ENCODE assay signal across 8 cellular contexts in the genomic region with DNA sequence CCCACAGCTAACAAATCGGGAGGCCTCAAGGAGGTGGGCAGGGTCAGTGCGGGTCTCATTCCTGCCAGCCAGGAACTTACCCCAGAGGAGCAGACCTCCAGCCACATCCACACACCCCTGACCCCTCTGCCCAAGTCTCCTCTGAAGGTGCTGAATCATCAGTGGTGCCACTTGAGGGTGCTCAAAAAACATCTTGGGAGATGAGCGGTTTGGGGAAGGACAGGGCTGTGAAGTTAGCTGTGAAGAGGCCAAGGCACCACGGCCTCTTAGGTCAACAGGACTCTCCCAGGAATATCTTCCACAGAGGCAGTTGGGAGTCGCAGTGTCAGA. TPM values are rescaled to one million over a fixed set of nuclear protein-coding genes. Genes with fewer than 3 reads are reported as not detected.
A peak's percentile ranks its signal among the peaks of the same experiment; 100 is the strongest.
DNase-seq lines count a peak whose midpoint lies in the region; TF ChIP-seq lines count a peak whose summit lies in the region.
"Had no signal": no experiment of that assay in that cellular context is flagged by ENCODE, and none has a peak within 500 bp of the region (broad histone marks: within the 10 kb centered on the region; RNA-seq: fewer than 3 reads in every experiment).

No MANE protein-coding gene starts in this region.

- intact Hi-C loops in left ventricle myocardium inferior (cut with micrococcal nuclease): loop anchor here (5.0 to 10.0 kb wide), 3 partner anchors 100 to 293 kb away; partner anchors contain the start of gene HERC1

- peak overlapping the region; percentile 76 for H3K4me3 ChIP-seq in OCI-LY3 (ENCODE audit: low read length)
- peak overlapping the region; percentile 82 for H3K4me3 ChIP-seq in left ventricle myocardium inferior
- peak overlapping the region; percentile 77 to 90 (median 87) for H3K4me3 ChIP-seq in skeletal muscle tissue (ENCODE audit: low read length in 3 of 3)
- H3K4me3 ChIP-seq in SJCRH30: no peak overlapping the region

- H3K36me3 ChIP-seq in OCI-LY3 (replicated peaks; ENCODE audit: low read depth, low read length) (no peaks in the 10 kb centered on the region), left ventricle myocardium inferior (no peaks in the 10 kb centered on the region), skeletal muscle tissue (ENCODE audit: control insufficient read depth in 3 of 3, insufficient read depth in 3 of 3, low read length in 3 of 3) (peaks cover 0 to 4% (median 0%) of the 10 kb centered on the region in 3 donors), SJCRH30 (no peaks in the 10 kb centered on the region)

- in situ Hi-C loops in Caki2 (cut with HindIII; ENCODE audit: low pct_unique_long_range_greater_than_20kb, low sequenced_read_pairs): no loop called here

- H3K9me3 ChIP-seq in OCI-LY3 (ENCODE audit: insufficient read depth, low read length) (no peaks in the 10 kb centered on the region), left ventricle myocardium inferior (replicated peaks) (no peaks in the 10 kb centered on the region), skeletal muscle tissue (ENCODE audit: control insufficient read depth in 3 of 3, low read length in 3 of 3) (no peaks in the 10 kb centered on the region), SJCRH30 (replicated peaks) (no peaks in the 10 kb centered on the region)

- H3K4me1 ChIP-seq in OCI-LY3 (ENCODE audit: low read length) (peaks cover 53% of the 10 kb centered on the region), left ventricle myocardium inferior (peaks cover 62% of the 10 kb centered on the region), skeletal muscle tissue (ENCODE audit: control insufficient read depth in 3 of 3, insufficient read depth in 3 of 3, low read length in 3 of 3) (peaks cover 48 to 57% (median 54%) of the 10 kb centered on the region in 3 donors), SJCRH30 (peaks cover 5% of the 10 kb centered on the region; the same call in 1 of the 2 replicates)

- peak overlapping the region; percentile 96 for H3K4me2 ChIP-seq in OCI-LY3 (ENCODE audit: low read length)

- H2AFZ ChIP-seq in OCI-LY3 (ENCODE audit: low read depth, low read length): no peak overlapping the region

- no peaks in the 10 kb centered on the region for H3K27me3 ChIP-seq in OCI-LY3 (ENCODE audit: low read depth, low read length)
- H3K27me3 ChIP-seq in left ventricle myocardium inferior (ENCODE audit: low read depth): no peaks in the 10 kb centered on the region
- no peaks in the 10 kb centered on the region for H3K27me3 ChIP-seq in skeletal muscle tissue (ENCODE audit: control insufficient read depth in 3 of 3, insufficient read depth in 3 of 3, low read length in 3 of 3)
- H3K27me3 ChIP-seq in SJCRH30: no peaks in the 10 kb centered on the region

- H3K9ac ChIP-seq in OCI-LY3 (ENCODE audit: low read length): peak overlapping the region; percentile 55
- peak overlapping the region; percentile 74 to 85 (median 79) for H3K9ac ChIP-seq in skeletal muscle tissue (ENCODE audit: low read depth in 1 of 3, low read length in 3 of 3)

- peaks cover 4% of the 10 kb centered on the region; the same call in 1 of the 2 replicates for H3K79me2 ChIP-seq in OCI-LY3 (ENCODE audit: low read length)

- TF ChIP-seq CTCF in OCI-LY3 (IDR thresholded peaks at IDR 0.05; ENCODE audit: low read depth, low read length) (no peak), left ventricle myocardium inferior (IDR thresholded peaks at IDR 0.05; ENCODE audit: borderline replicate concordance) (no peak)

- H4K20me1 ChIP-seq in OCI-LY3 (ENCODE audit: insufficient read depth, low read length): no peaks in the 10 kb centered on the region

- peak overlapping the region; percentile 64 for H3K27ac ChIP-seq in OCI-LY3 (ENCODE audit: low read length)
- peak overlapping the region; percentile 88 for H3K27ac ChIP-seq in left ventricle myocardium inferior (replicated peaks)
- H3K27ac ChIP-seq in skeletal muscle tissue (ENCODE audit: low read depth, low read length): peak overlapping the region; percentile 57
- H3K27ac ChIP-seq in SJCRH30: no peak overlapping the region

- peak; percentile 13 for DNase-seq in Caki2 (ENCODE audit: low read depth)
- DNase-seq in left ventricle myocardium inferior: no peak
- DNase-seq in NOMO-1 treated with DMSO at 0.1 percent for 48 hours (lab: John Stamatoyannopoulos, UW; ENCODE audit: unreplicated experiment): no peak
- no peak for DNase-seq in SJCRH30
- DNase-seq in DMS 273 treated with DMSO at 0.1 percent for 48 hours (lab: John Stamatoyannopoulos, UW): no peak
- DNase-seq: occipital lobe had no signal

RNA-seq across cellular contexts. Expression of gene DAPK2, which starts 1.2 kb away (rescaled TPM):
- 3.5 and 6.0 TPM in 2 replicates for total RNA-seq in Caki2 (2014; rRNA removed; shearing (Covaris generic); ENCODE audit: low replicate concordance)
- total RNA-seq in left ventricle myocardium inferior (39.0 TPM), skeletal muscle tissue (2.6 TPM)
- total RNA-seq in SJCRH30 (2014; rRNA removed; shearing (Covaris generic)): 0.23 and 0.85 TPM in 2 replicates

RNA-seq across cellular contexts. Expression of gene CIAO2A, which starts 48.6 kb away (rescaled TPM):
- total RNA-seq in Caki2 (2014; rRNA removed; shearing (Covaris generic); ENCODE audit: low replicate concordance): 139 and 184 TPM in 2 replicates
- total RNA-seq in left ventricle myocardium inferior (71.0 TPM), skeletal muscle tissue (54.8 TPM)
- total RNA-seq in SJCRH30 (2014; rRNA removed; shearing (Covaris generic)): 126 and 143 TPM in 2 replicates

RNA-seq across cellular contexts. Expression of gene SNX1, which starts 50.7 kb away (rescaled TPM):
- total RNA-seq in Caki2 (2014; rRNA removed; shearing (Covaris generic); ENCODE audit: low replicate concordance): 91.5 and 92.0 TPM in 2 replicates
- total RNA-seq in left ventricle myocardium inferior (72.1 TPM), skeletal muscle tissue (26.6 TPM)
- total RNA-seq in SJCRH30 (2014; rRNA removed; shearing (Covaris generic)): 38.9 and 46.6 TPM in 2 replicates
